In genomic region chr12:130141105-130141504, GRCh38 we compare ENCODE assay signal across 23 cellular contexts. TPM values are rescaled to one million over a fixed set of nuclear protein-coding genes. Genes with fewer than 3 reads are reported as not detected.
A peak's percentile ranks its signal among the peaks of the same experiment; 100 is the strongest.
DNase-seq lines count a peak whose midpoint lies in the region; ATAC-seq, FAIRE-seq and TF ChIP-seq lines count a peak whose summit lies in the region.
"Had no signal": no experiment of that assay in that cellular context is flagged by ENCODE, and none has a peak within 500 bp of the region (broad histone marks: within the 10 kb centered on the region; RNA-seq: fewer than 3 reads in every experiment).

No MANE protein-coding gene starts in this region.

- under 1% methylated on average over 11 of the region's 11 CpGs for WGBS in K562 (ENCODE audit: insufficient coverage, low coverage, missing lambda C conversion rate)

- no peak for TF ChIP-seq CTCF in natural killer cell (IDR thresholded peaks at IDR 0.05)
- TF ChIP-seq CTCF in K562 (IDR thresholded peaks at IDR 0.05 in 2 of 3, conservative IDR thresholded peaks at IDR 0.05 in 1 of 3; ENCODE audit: insufficient read depth in 2 of 3, low read depth in 1 of 3, low read length in 3 of 3), result no peak
- no peak for TF ChIP-seq CTCF in neural crest cell (conservative IDR thresholded peaks at IDR 0.05)

- no peaks in the 10 kb centered on the region for H3K9me3 ChIP-seq in K562 (replicated peaks; ENCODE audit: control insufficient read depth, insufficient read depth, low read depth, low read length)
- H3K9me3 ChIP-seq: HAP-1 had no signal

- no peak for FAIRE-seq in K562 (lab: Jason Lieb, UNC)
- FAIRE-seq: D721Med, GM12878, GM19239 had no signal

- CTCF ChIA-PET in K562 (lab: Yijun Ruan, JAX; ENCODE audit: low intra/inter-chr PET ratio), result no interaction called here

- no peak overlapping the region for H3K9ac ChIP-seq in K562 (ENCODE audit: insufficient read depth in 1 of 2, low read depth in 2 of 2, low read length in 2 of 2)
- H3K9ac ChIP-seq: GM23248 had no signal

- H3K4me2 ChIP-seq in K562 (ENCODE audit: insufficient read depth, low read length), result no peak overlapping the region

- H3K4me3 Mint-ChIP-seq in natural killer cell treated with Interleukin-12 subunit alpha and Interleukin-12 subunit beta and Interleukin-15 and Interleukin-18, amount 100 ng/mL, for 72 hours, result no peak overlapping the region
- H3K4me3 Mint-ChIP-seq in natural killer cell (no peak overlapping the region), neural crest cell (no peak overlapping the region)
- H3K4me3 Mint-ChIP-seq: CD14-positive monocyte; CD4-positive, alpha-beta T cell; CD8-positive, alpha-beta memory T cell; HFFc6 had no signal

- H3K4me3 ChIP-seq in K562, result no peak overlapping the region
- H3K4me3 ChIP-seq: GM12878, GM23248, HAP-1 had no signal

- POLR2A ChIA-PET in K562 (lab: Yijun Ruan, JAX), result no interaction called here

- H3K27ac ChIP-seq in K562 (ENCODE audit: extremely low read depth, low read depth, low read length) (no peak overlapping the region), caudate nucleus (ENCODE audit: low read depth, low read length) (no peak overlapping the region)
- H3K27ac ChIP-seq: GM23248 had no signal

- H2AFZ ChIP-seq in K562 (ENCODE audit: low read depth, low read length), result no peak overlapping the region
- H2AFZ ChIP-seq: GM23248 had no signal

- in situ Hi-C loops in K562 (cut with MboI), result no loop called here

- intact Hi-C loops in natural killer cell (cut with micrococcal nuclease) (no loop called here), K562 (cut with micrococcal nuclease) (no loop called here)

- H3K27me3 Mint-ChIP-seq in natural killer cell treated with Interleukin-12 subunit alpha and Interleukin-12 subunit beta and Interleukin-15 and Interleukin-18, amount 100 ng/mL, for 72 hours, result peaks cover 0 to 8% of the 10 kb centered on the region in 2 donors
- H3K27me3 Mint-ChIP-seq in natural killer cell (ENCODE audit: low read depth in 2 of 2) (peaks cover 0 to 9% of the 10 kb centered on the region in 2 donors), neural crest cell (ENCODE audit: low read depth) (peaks cover 28% of the 10 kb centered on the region)

- H3K9me3 Mint-ChIP-seq in natural killer cell treated with Interleukin-12 subunit alpha and Interleukin-12 subunit beta and Interleukin-15 and Interleukin-18, amount 100 ng/mL, for 72 hours, result no peaks in the 10 kb centered on the region
- H3K9me3 Mint-ChIP-seq in natural killer cell (no peaks in the 10 kb centered on the region), neural crest cell (no peaks in the 10 kb centered on the region)
- H3K9me3 Mint-ChIP-seq: CD4-positive, alpha-beta T cell had no signal

- H3K27ac Mint-ChIP-seq in natural killer cell treated with Interleukin-12 subunit alpha and Interleukin-12 subunit beta and Interleukin-15 and Interleukin-18, amount 100 ng/mL, for 72 hours, result no peak overlapping the region
- H3K27ac Mint-ChIP-seq in natural killer cell, result no peak overlapping the region
- peak overlapping the region; percentile 23 for H3K27ac Mint-ChIP-seq in neural crest cell (ENCODE audit: unreplicated experiment)
- H3K27ac Mint-ChIP-seq: CD14-positive monocyte; CD4-positive, alpha-beta T cell; CD8-positive, alpha-beta memory T cell; HFFc6 had no signal

- H3K4me1 Mint-ChIP-seq in natural killer cell treated with Interleukin-12 subunit alpha and Interleukin-12 subunit beta and Interleukin-15 and Interleukin-18, amount 100 ng/mL, for 72 hours (ENCODE audit: low read depth in 2 of 2), result no peaks in the 10 kb centered on the region
- no peaks in the 10 kb centered on the region for H3K4me1 Mint-ChIP-seq in natural killer cell
- peaks cover 6% of the 10 kb centered on the region for H3K4me1 Mint-ChIP-seq in neural crest cell
- H3K4me1 Mint-ChIP-seq: CD14-positive monocyte; CD8-positive, alpha-beta memory T cell had no signal

- BruUV-seq in K562 (replicated peaks; lab: Mats Ljungman, UMichigan), result no TSS peak

- H3K79me2 ChIP-seq in K562 (ENCODE audit: control insufficient read depth, insufficient read depth, low read length), result no peaks in the 10 kb centered on the region

- no peak for TF ChIP-seq POLR2A in K562 (conservative IDR thresholded peaks at IDR 0.05)

- peak; percentile 46 for DNase-seq in natural killer cell treated with Interleukin-12 subunit alpha and Interleukin-12 subunit beta and Interleukin-15 and Interleukin-18, amount 100 ng/mL, for 72 hours (ENCODE audit: low spot score)
- DNase-seq in natural killer cell (no peak), K562 (ENCODE audit: extremely low read depth in 1 of 4, low spot score in 3 of 4) (no peak), neural crest cell (ENCODE audit: low read depth, low spot score) (no peak), caudate nucleus (lab: John Stamatoyannopoulos, UW) (no peak), retina (no peak)
- DNase-seq: 8988T; CD4-positive, alpha-beta T cell; CD8-positive, alpha-beta memory T cell; DMS 273 treated with DMSO at 0.1 percent for 48 hours; DMS79; EL; GDM1; GM23248; HFFc6 had no signal

- H3K36me3 Mint-ChIP-seq in natural killer cell treated with Interleukin-12 subunit alpha and Interleukin-12 subunit beta and Interleukin-15 and Interleukin-18, amount 100 ng/mL, for 72 hours, result no peaks in the 10 kb centered on the region
- H3K36me3 Mint-ChIP-seq in natural killer cell (no peaks in the 10 kb centered on the region), neural crest cell (ENCODE audit: low read depth) (no peaks in the 10 kb centered on the region)
- H3K36me3 Mint-ChIP-seq: CD14-positive monocyte; CD8-positive, alpha-beta memory T cell had no signal

- no peaks in the 10 kb centered on the region for H3K9me1 ChIP-seq in K562 (ENCODE audit: control insufficient read depth, insufficient read depth, low read length)

- no peak for TF ChIP-seq RAD21 in K562 (CRISPR knock-in tag; conservative IDR thresholded peaks at IDR 0.05 in 1 of 2, IDR thresholded peaks at IDR 0.05 in 1 of 2)

- H3K36me3 ChIP-seq in K562 (ENCODE audit: control insufficient read depth, insufficient read depth, low read length), result no peaks in the 10 kb centered on the region
- H3K36me3 ChIP-seq: HAP-1 had no signal

- no peak for ATAC-seq in natural killer cell treated with Interleukin-12 subunit alpha and Interleukin-12 subunit beta and Interleukin-15 and Interleukin-18, amount 100 ng/mL, for 72 hours
- ATAC-seq in natural killer cell, result no peak
- ATAC-seq in K562, result no peak
- ATAC-seq in HG02798 (IDR thresholded peaks at IDR 0.05; ENCODE audit: poor library complexity, unreplicated experiment), result no peak
- ATAC-seq: GM12878 had no signal

- TF ChIP-seq EP300 in K562 (IDR thresholded peaks at IDR 0.05; ENCODE audit: low read length), result no peak

- H3K27me3 ChIP-seq in K562 (ENCODE audit: control insufficient read depth in 2 of 2, insufficient read depth in 2 of 2, low read length in 2 of 2), result peaks cover 14 to 82% of the 10 kb centered on the region in 2 experiments

- H4K20me1 ChIP-seq in K562 (replicated peaks; ENCODE audit: control insufficient read depth, insufficient read depth, low read length), result peaks cover 6% of the 10 kb centered on the region; the same call in 1 of the 2 replicates

- H3K4me1 ChIP-seq in K562 (replicated peaks in 1 of 2; ENCODE audit: control insufficient read depth in 2 of 2, insufficient read depth in 2 of 2, low read length in 2 of 2), result no peaks in the 10 kb centered on the region
- H3K4me1 ChIP-seq: HAP-1 had no signal

TF ChIP-seq in K562, 482 proteins besides CTCF, POLR2A, EP300 and RAD21 (continues in another document):
- TF ChIP-seq RBM25 (IDR thresholded peaks at IDR 0.05; ENCODE audit: low read depth, low read length, severe bottlenecking) (peak; percentile 86), CCNT2 (IDR thresholded peaks at IDR 0.05; ENCODE audit: borderline replicate concordance, extremely low read depth, insufficient read length, low read depth, low read length) (no peak), KAT8 (IDR thresholded peaks at IDR 0.05; ENCODE audit: low read depth) (no peak), SRSF7 (optimal IDR thresholded peaks at IDR 0.05; ENCODE audit: low read depth, low read length) (no peak), ESRRA (IDR thresholded peaks at IDR 0.05; ENCODE audit: borderline replicate concordance, low read depth) (0 out of 2 replicates have a peak, but pooled peaks have one; percentile 49)
- TF ChIP-seq, protein P1, sequence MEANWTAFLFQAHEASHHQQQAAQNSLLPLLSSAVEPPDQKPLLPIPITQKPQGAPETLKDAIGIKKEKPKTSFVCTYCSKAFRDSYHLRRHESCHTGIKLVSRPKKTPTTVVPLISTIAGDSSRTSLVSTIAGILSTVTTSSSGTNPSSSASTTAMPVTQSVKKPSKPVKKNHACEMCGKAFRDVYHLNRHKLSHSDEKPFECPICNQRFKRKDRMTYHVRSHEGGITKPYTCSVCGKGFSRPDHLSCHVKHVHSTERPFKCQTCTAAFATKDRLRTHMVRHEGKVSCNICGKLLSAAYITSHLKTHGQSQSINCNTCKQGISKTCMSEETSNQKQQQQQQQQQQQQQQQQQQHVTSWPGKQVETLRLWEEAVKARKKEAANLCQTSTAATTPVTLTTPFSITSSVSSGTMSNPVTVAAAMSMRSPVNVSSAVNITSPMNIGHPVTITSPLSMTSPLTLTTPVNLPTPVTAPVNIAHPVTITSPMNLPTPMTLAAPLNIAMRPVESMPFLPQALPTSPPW (CRISPR knock-in tag; IDR thresholded peaks at IDR 0.05), result no peak

RNA-seq across cellular contexts. Expression of gene FZD10, which starts 21.2 kb away (rescaled TPM):
- not detected for total RNA-seq in natural killer cell treated with Interleukin-12 subunit alpha and Interleukin-12 subunit beta and Interleukin-15 and Interleukin-18, amount 100 ng/mL, for 72 hours
- total RNA-seq in natural killer cell (not detected), K562 (2014; rRNA removed) (not detected in 2 replicates), K562 (2014; rRNA removed; fragmentation: Illumina TruSeq; extraction: Trizol) (not detected in 2 replicates), K562 (2015; rRNA removed; fragmentation: Illumina TruSeq; extraction: Trizol) (not detected in 2 replicates), K562 (2021) (not detected in 2 replicates), neural crest cell (14.2 and 15.5 TPM in 2 replicates)
- total RNA-seq in K562 (2011; cell fraction: chromatin; rRNA removed; ENCODE audit: low replicate concordance), result not detected in 2 replicates
- not detected in 2 replicates for total RNA-seq in K562 (2011; cell fraction: nucleolus; rRNA removed)
- not detected in 2 replicates for total RNA-seq in K562 (2011; cell fraction: nucleoplasm; rRNA removed)
- polyA plus RNA-seq in K562 (2011; rRNA removed) (not detected in 2 replicates), K562 (2014; fragmentation: Illumina TruSeq; extraction: Trizol) (not detected in 2 replicates), K562 (2014; fragmentation: Nextera tagmentation; extraction: Ambion mirVana) (not detected), K562 (2014; rRNA removed) (not detected in 2 replicates)
- not detected in 2 replicates for polyA plus RNA-seq in K562 (2011; cell fraction: cytosol; rRNA removed)
- polyA plus RNA-seq in K562 (2011; cell fraction: nucleus; rRNA removed), result not detected in 2 replicates
- polyA plus RNA-seq in K562 (2012), result not detected in 2 replicates
- not detected in 2 replicates for polyA minus RNA-seq in K562 (2011; rRNA and poly(A)+ RNA removed)
- 0.29 and 1.8 TPM in 2 replicates for polyA minus RNA-seq in K562 (2011; cell fraction: cytosol; rRNA and poly(A)+ RNA removed)
- 0.13 TPM in 1 of 2 replicates, not detected in the other for polyA minus RNA-seq in K562 (2011; cell fraction: nucleus; rRNA and poly(A)+ RNA removed)
- total RNA-seq: A673; CD4-positive, alpha-beta T cell; CD8-positive, alpha-beta memory T cell; GM12878; GM23248; HFFc6 had no signal
- polyA plus RNA-seq: BJ; CD14-positive monocyte; CD8-positive, alpha-beta memory T cell; GM12878; GM23248 had no signal

Comparison
In these comparisons a context has a peak if more than half of its experiments do, and no peak if none do; other contexts are left out.
1. RNA of gene FZD10, which starts 21.2 kb away (total RNA-seq): 14.2 to 15.5 TPM in neural crest cell; not detected in natural killer cell treated with Interleukin-12 subunit alpha and Interleukin-12 subunit beta and Interleukin-15 and Interleukin-18, amount 100 ng/mL, for 72 hours, not detected in natural killer cell and not detected in K562; every median in the first group is over 10 times any median in the second.